ENCODE assay signal across 1 cellular context in genomic region chrX:154516655-154517100, GRCh38.
TF ChIP-seq lines count a peak whose summit lies in the region.

No MANE protein-coding gene starts in this region.

TF ChIP-seq in SK-N-SH, 30 proteins besides CTCF, POLR2A, EP300 and RAD21 (continued from another document):
- TF ChIP-seq, protein P1, sequence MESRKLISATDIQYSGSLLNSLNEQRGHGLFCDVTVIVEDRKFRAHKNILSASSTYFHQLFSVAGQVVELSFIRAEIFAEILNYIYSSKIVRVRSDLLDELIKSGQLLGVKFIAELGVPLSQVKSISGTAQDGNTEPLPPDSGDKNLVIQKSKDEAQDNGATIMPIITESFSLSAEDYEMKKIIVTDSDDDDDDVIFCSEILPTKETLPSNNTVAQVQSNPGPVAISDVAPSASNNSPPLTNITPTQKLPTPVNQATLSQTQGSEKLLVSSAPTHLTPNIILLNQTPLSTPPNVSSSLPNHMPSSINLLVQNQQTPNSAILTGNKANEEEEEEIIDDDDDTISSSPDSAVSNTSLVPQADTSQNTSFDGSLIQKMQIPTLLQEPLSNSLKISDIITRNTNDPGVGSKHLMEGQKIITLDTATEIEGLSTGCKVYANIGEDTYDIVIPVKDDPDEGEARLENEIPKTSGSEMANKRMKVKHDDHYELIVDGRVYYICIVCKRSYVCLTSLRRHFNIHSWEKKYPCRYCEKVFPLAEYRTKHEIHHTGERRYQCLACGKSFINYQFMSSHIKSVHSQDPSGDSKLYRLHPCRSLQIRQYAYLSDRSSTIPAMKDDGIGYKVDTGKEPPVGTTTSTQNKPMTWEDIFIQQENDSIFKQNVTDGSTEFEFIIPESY (IDR thresholded peaks at IDR 0.05; ENCODE audit: borderline replicate concordance, low read depth): no peak
- TF ChIP-seq, protein P2, sequence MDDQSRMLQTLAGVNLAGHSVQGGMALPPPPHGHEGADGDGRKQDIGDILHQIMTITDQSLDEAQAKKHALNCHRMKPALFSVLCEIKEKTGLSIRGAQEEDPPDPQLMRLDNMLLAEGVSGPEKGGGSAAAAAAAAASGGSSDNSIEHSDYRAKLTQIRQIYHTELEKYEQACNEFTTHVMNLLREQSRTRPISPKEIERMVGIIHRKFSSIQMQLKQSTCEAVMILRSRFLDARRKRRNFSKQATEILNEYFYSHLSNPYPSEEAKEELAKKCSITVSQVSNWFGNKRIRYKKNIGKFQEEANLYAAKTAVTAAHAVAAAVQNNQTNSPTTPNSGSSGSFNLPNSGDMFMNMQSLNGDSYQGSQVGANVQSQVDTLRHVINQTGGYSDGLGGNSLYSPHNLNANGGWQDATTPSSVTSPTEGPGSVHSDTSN (IDR thresholded peaks at IDR 0.05): no peak
- TF ChIP-seq RCOR1 (IDR thresholded peaks at IDR 0.05; ENCODE audit: low read length) (no peak), YY1 (IDR thresholded peaks at IDR 0.05; ENCODE audit: low read depth) (no peak), CHD2 (IDR thresholded peaks at IDR 0.05; ENCODE audit: low read length, partially characterized antibody) (no peak), NFIC (IDR thresholded peaks at IDR 0.05; ENCODE audit: borderline replicate concordance) (no peak), GATA2 (CRISPR knock-in tag; IDR thresholded peaks at IDR 0.05) (no peak)
- TF ChIP-seq, protein P3, sequence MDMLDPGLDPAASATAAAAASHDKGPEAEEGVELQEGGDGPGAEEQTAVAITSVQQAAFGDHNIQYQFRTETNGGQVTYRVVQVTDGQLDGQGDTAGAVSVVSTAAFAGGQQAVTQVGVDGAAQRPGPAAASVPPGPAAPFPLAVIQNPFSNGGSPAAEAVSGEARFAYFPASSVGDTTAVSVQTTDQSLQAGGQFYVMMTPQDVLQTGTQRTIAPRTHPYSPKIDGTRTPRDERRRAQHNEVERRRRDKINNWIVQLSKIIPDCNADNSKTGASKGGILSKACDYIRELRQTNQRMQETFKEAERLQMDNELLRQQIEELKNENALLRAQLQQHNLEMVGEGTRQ (IDR thresholded peaks at IDR 0.05; ENCODE audit: borderline replicate concordance, low read depth, low read length): no peak
TF ChIP-seq in SK-N-SH: peak in this region for 0.
